ENCODE assay signal across 1 cellular context in genomic region chr3:128369881-128370642, GRCh38.
TF ChIP-seq lines count a peak whose summit lies in the region.

No MANE protein-coding gene starts in this region.

TF ChIP-seq in H1, 55 proteins besides CTCF, POLR2A, EP300 and RAD21:
- TF ChIP-seq ATF3 (IDR thresholded peaks at IDR 0.05; ENCODE audit: insufficient read depth, low read depth, low read length) (no peak), CBX8 (IDR thresholded peaks at IDR 0.05; ENCODE audit: borderline replicate concordance, low read depth, low read length) (no peak)
